In genomic region chr11:69864930-69865661, GRCh38 we compare ENCODE assay signal across 24 cellular contexts. TPM values are rescaled to one million over a fixed set of nuclear protein-coding genes. Genes with fewer than 3 reads are reported as not detected.
DNase-seq lines count a peak whose midpoint lies in the region; ATAC-seq, FAIRE-seq and TF ChIP-seq lines count a peak whose summit lies in the region.
"Had no signal": no experiment of that assay in that cellular context is flagged by ENCODE, and none has a peak within 500 bp of the region (broad histone marks: within the 10 kb centered on the region; RNA-seq: fewer than 3 reads in every experiment).

No MANE protein-coding gene starts in this region.

- H3K27me3 Mint-ChIP-seq in H9 (ENCODE audit: low read depth) (peaks cover 25% of the 10 kb centered on the region), endodermal cell (ENCODE audit: insufficient read depth) (peaks cover 9% of the 10 kb centered on the region)
- H3K27me3 Mint-ChIP-seq in activated naive CD8-positive, alpha-beta T cell treated with anti-CD3 and anti-CD28 coated beads, Interleukin-2, amount 50 U/mL, for 24 hours: peaks cover 35% of the 10 kb centered on the region

- H3K9me3 ChIP-seq in A549 (no peaks in the 10 kb centered on the region), H9 (ENCODE audit: control insufficient read depth, low read depth, low read length) (no peaks in the 10 kb centered on the region), endodermal cell (ENCODE audit: control insufficient read depth, low read length) (no peaks in the 10 kb centered on the region)

- H3K36me3 Mint-ChIP-seq in H9 (ENCODE audit: insufficient read depth in 1 of 3, low read depth in 3 of 3) (no peaks in the 10 kb centered on the region), endodermal cell (ENCODE audit: low read depth) (no peaks in the 10 kb centered on the region)
- no peaks in the 10 kb centered on the region for H3K36me3 Mint-ChIP-seq in activated naive CD8-positive, alpha-beta T cell treated with anti-CD3 and anti-CD28 coated beads, Interleukin-2, amount 50 U/mL, for 24 hours (ENCODE audit: low read depth)
- H3K36me3 Mint-ChIP-seq: CD4-positive, CD25-positive, alpha-beta regulatory T cell had no signal

- FAIRE-seq in A549 (lab: Jason Lieb, UNC): no peak
- FAIRE-seq: GM19239, H54 had no signal

- H3K9ac ChIP-seq in H9 (ENCODE audit: extremely low read depth, insufficient read length, low read length) (no peak overlapping the region), endodermal cell (ENCODE audit: extremely low read depth, low read length, poor library complexity, severe bottlenecking) (no peak overlapping the region)

- H3K4ac ChIP-seq in H9 (ENCODE audit: low read depth, low read length): no peak overlapping the region

- H3K4me2 ChIP-seq in A549: no peak overlapping the region
- no peak overlapping the region for H3K4me2 ChIP-seq in H9 (ENCODE audit: insufficient read depth, insufficient read length, low read length)

- no peak overlapping the region; the same call in 1 of the 2 replicates for H3K14ac ChIP-seq in H9 (ENCODE audit: insufficient read depth, low read length)

- no peak overlapping the region for H3T11ph ChIP-seq in H9 (ENCODE audit: low read length)

- H3K79me1 ChIP-seq in H9 (ENCODE audit: insufficient read depth, low read depth, low read length, poor library complexity, severe bottlenecking): no peaks in the 10 kb centered on the region

- no peak for TF ChIP-seq RAD21 in A549 (conservative IDR thresholded peaks at IDR 0.05 in 1 of 2, IDR thresholded peaks at IDR 0.05 in 1 of 2)

- TF ChIP-seq POLR2A in A549 (IDR thresholded peaks at IDR 0.05; ENCODE audit: low read length): no peak

- H3K9me3 Mint-ChIP-seq in H9 (no peaks in the 10 kb centered on the region), endodermal cell (no peaks in the 10 kb centered on the region)
- H3K9me3 Mint-ChIP-seq in activated naive CD8-positive, alpha-beta T cell treated with anti-CD3 and anti-CD28 coated beads, Interleukin-2, amount 50 U/mL, for 24 hours: no peaks in the 10 kb centered on the region
- H3K9me3 Mint-ChIP-seq: CD4-positive, CD25-positive, alpha-beta regulatory T cell; HFFc6 had no signal

- H2BK5ac ChIP-seq in H9 (ENCODE audit: insufficient read length, low read length): no peak overlapping the region

- no peak for TF ChIP-seq CTCF in A549 (IDR thresholded peaks at IDR 0.05)
- TF ChIP-seq CTCF in H9 (conservative IDR thresholded peaks at IDR 0.05): no peak
- TF ChIP-seq CTCF in endodermal cell (conservative IDR thresholded peaks at IDR 0.05): no peak

- H4K8ac ChIP-seq in H9 (replicated peaks; ENCODE audit: insufficient read length, low read depth, low read length): no peak overlapping the region

- no peak overlapping the region for H4K5ac ChIP-seq in H9 (ENCODE audit: insufficient read length, low read depth, low read length)

- H2BK12ac ChIP-seq in H9 (ENCODE audit: insufficient read length, low read depth, low read length): no peak overlapping the region

- no peaks in the 10 kb centered on the region for H3K36me3 ChIP-seq in endodermal cell (ENCODE audit: control insufficient read depth, insufficient read depth, low read length)

- no peaks in the 10 kb centered on the region for H4K20me1 ChIP-seq in H9 (ENCODE audit: control insufficient read depth, insufficient read depth, insufficient read length)

- 69% methylated on average over 18 of the region's 20 CpGs for WGBS in A549 (ENCODE audit: missing lambda C conversion rate)
- no CpG with 5 or more reads among the region's 20 CpGs for WGBS in H9 (ENCODE audit: extremely low coverage, insufficient read length, low lambda C conversion rate)
- WGBS in endodermal cell (ENCODE audit: insufficient coverage in 1 of 2, insufficient read length in 1 of 2), 2 experiments: 87 to 93% methylated on average over 16 to 20 of the region's 20 CpGs

- H3K4me1 Mint-ChIP-seq in H9 (peaks cover 24 to 37% of the 10 kb centered on the region in 2 experiments), endodermal cell (no peaks in the 10 kb centered on the region)
- no peaks in the 10 kb centered on the region for H3K4me1 Mint-ChIP-seq in activated naive CD8-positive, alpha-beta T cell treated with anti-CD3 and anti-CD28 coated beads, Interleukin-2, amount 50 U/mL, for 24 hours
- H3K4me1 Mint-ChIP-seq: CD4-positive, CD25-positive, alpha-beta regulatory T cell had no signal

- no peak overlapping the region for H2BK15ac ChIP-seq in H9 (ENCODE audit: low read depth, low read length)

- no peak for DNase-seq in A549 (ENCODE audit: low read depth in 1 of 2, low spot score in 1 of 2)
- DNase-seq in H9: peak; percentile 27
- DNase-seq in endodermal cell: peak; percentile 55
- peak; percentile 77 for DNase-seq in mesenteric fat pad (ENCODE audit: low spot score)
- no peak for DNase-seq in cerebellar nuclear complex (lab: John Stamatoyannopoulos, UW)
- DNase-seq in activated naive CD8-positive, alpha-beta T cell treated with anti-CD3 and anti-CD28 coated beads, Interleukin-2, amount 50 U/mL, for 24 hours: no peak
- DNase-seq in stimulated activated CD4-positive, alpha-beta T cell treated with anti-CD3 and anti-CD28 coated beads, Interleukin-4, amount 100 ng/mL, for 24 hours: no peak
- DNase-seq: CD4-positive, CD25-positive, alpha-beta regulatory T cell; EL; GF-D8; HFFc6; KG1; NCI-H1092 treated with DMSO at 0.1 percent for 48 hours; NCI-H1436 treated with DMSO at 0.1 percent for 48 hours; NCI-H2029; NCI-H2227 treated with DMSO at 0.1 percent for 48 hours; NCI-H510A treated with DMSO at 0.1 percent for 48 hours; NCI-H774 had no signal

- H2BK20ac ChIP-seq in H9 (ENCODE audit: low read depth, low read length, poor library complexity, severe bottlenecking): no peak overlapping the region

- no peak overlapping the region for H3K18ac ChIP-seq in H9 (ENCODE audit: insufficient read length, low read depth, low read length)

- H2BK120ac ChIP-seq in H9 (ENCODE audit: low read depth, low read length, poor library complexity, severe bottlenecking): no peak overlapping the region

- H3K4me1 ChIP-seq in A549: no peaks in the 10 kb centered on the region
- H3K4me1 ChIP-seq in H9 (ENCODE audit: insufficient read depth, low read length): no peaks in the 10 kb centered on the region
- no peaks in the 10 kb centered on the region for H3K4me1 ChIP-seq in endodermal cell (ENCODE audit: control insufficient read depth, insufficient read depth, low read length)

- no peak overlapping the region for H3K27ac ChIP-seq in A549
- H3K27ac ChIP-seq in H9 (ENCODE audit: insufficient read length, low read depth, low read length): no peak overlapping the region
- no peak overlapping the region for H3K27ac ChIP-seq in endodermal cell (ENCODE audit: low read depth, low read length)
- H3K27ac ChIP-seq: HL-60 had no signal

- CTCF ChIA-PET in A549 (lab: Yijun Ruan, JAX): interaction anchor here (0.6 to 2.9 kb wide), 6 partner anchors 10 to 153 kb away, joined by 3 to 16 read pairs (median 4); no protein-coding TSS in a partner anchor

- no peak for TF ChIP-seq EP300 in A549 (IDR thresholded peaks at IDR 0.05)

- H3K4me3 ChIP-seq in A549 (no peak overlapping the region), endodermal cell (ENCODE audit: low read length) (no peak overlapping the region)

- H3K56ac ChIP-seq in H9 (ENCODE audit: insufficient read length, low read depth, low read length): no peak overlapping the region

- no peak overlapping the region for H3K27ac Mint-ChIP-seq in H9
- H3K27ac Mint-ChIP-seq in endodermal cell: no peak overlapping the region
- no peak overlapping the region for H3K27ac Mint-ChIP-seq in activated naive CD8-positive, alpha-beta T cell treated with anti-CD3 and anti-CD28 coated beads, Interleukin-2, amount 50 U/mL, for 24 hours
- H3K27ac Mint-ChIP-seq: CD4-positive, CD25-positive, alpha-beta regulatory T cell; HFFc6 had no signal

- no peak overlapping the region for H2AFZ ChIP-seq in H9 (ENCODE audit: low read length)

- no peak overlapping the region for H4K91ac ChIP-seq in H9 (ENCODE audit: insufficient read length, low read depth, low read length)

- H3K27me3 ChIP-seq in H9 (ENCODE audit: insufficient read depth, low read length) (no peaks in the 10 kb centered on the region), endodermal cell (ENCODE audit: control insufficient read depth, insufficient read depth, low read length, poor library complexity, severe bottlenecking) (no peaks in the 10 kb centered on the region)

- peak overlapping the region in 1 of 2 experiments; percentile 61; a peak in 2 of 5 replicates for H3K4me3 Mint-ChIP-seq in H9
- no peak overlapping the region for H3K4me3 Mint-ChIP-seq in endodermal cell
- H3K4me3 Mint-ChIP-seq in activated naive CD8-positive, alpha-beta T cell treated with anti-CD3 and anti-CD28 coated beads, Interleukin-2, amount 50 U/mL, for 24 hours: no peak overlapping the region
- H3K4me3 Mint-ChIP-seq: CD4-positive, CD25-positive, alpha-beta regulatory T cell; HFFc6 had no signal

- no peak overlapping the region for H2AK5ac ChIP-seq in H9 (ENCODE audit: insufficient read length, low read length)

- no peaks in the 10 kb centered on the region for H3K79me2 ChIP-seq in H9 (ENCODE audit: insufficient read depth, low read length)

- ATAC-seq in A549 (no peak; a peak in 1 of 6 replicates), GM19351 (IDR thresholded peaks at IDR 0.05; ENCODE audit: unreplicated experiment) (no peak)
- no peak for ATAC-seq in activated naive CD8-positive, alpha-beta T cell treated with anti-CD3 and anti-CD28 coated beads, Interleukin-2, amount 50 U/mL, for 24 hours

- POLR2A ChIA-PET in A549 (lab: Yijun Ruan, JAX): no interaction called here

- H3K23me2 ChIP-seq in H9 (ENCODE audit: insufficient read length, low read depth, low read length, poor library complexity, severe bottlenecking): no peaks in the 10 kb centered on the region

- no peak overlapping the region for H3K23ac ChIP-seq in H9 (ENCODE audit: insufficient read length, low read depth, low read length)

TF ChIP-seq in A549, 52 proteins besides CTCF, POLR2A, EP300 and RAD21:
- TF ChIP-seq ZFP36 (IDR thresholded peaks at IDR 0.05; ENCODE audit: borderline replicate concordance, partially characterized antibody) (peak; percentile 68), EHF (CRISPR knock-in tag; IDR thresholded peaks at IDR 0.05) (no peak)

RNA-seq across cellular contexts. Expression of gene FGF3, which starts 45.9 kb away (rescaled TPM):
- not detected in 2 replicates for polyA plus RNA-seq in A549 (2011; rRNA removed)
- polyA plus RNA-seq in A549 (2012; cell fraction: cytosol; rRNA removed): not detected in 2 replicates
- polyA plus RNA-seq in A549 (2012; cell fraction: nucleus; rRNA removed): not detected in 2 replicates
- polyA plus RNA-seq in A549 (2017; fragmentation: RNase III; extraction: RNeasy Plus Mini Kit Qiagen cat#74134 plus additional on column Dnase treatment): not detected in 3 replicates
- polyA minus RNA-seq in A549 (2011; rRNA and poly(A)+ RNA removed): not detected in 2 replicates
- total RNA-seq in H9 (2021): not detected in 2 replicates
- total RNA-seq in endodermal cell: not detected
- polyA plus RNA-seq in endodermal cell (2013, experiment 1 of 2): 0.39 TPM
- polyA plus RNA-seq in endodermal cell (2013, experiment 2 of 2): 0.41 TPM
- not detected for total RNA-seq in mesenteric fat pad
- total RNA-seq: A673; CD4-positive, CD25-positive, alpha-beta regulatory T cell; HFFc6 had no signal
- polyA plus RNA-seq: BJ; CD4-positive, CD25-positive, alpha-beta regulatory T cell had no signal

Comparison
In these comparisons a context has a peak if more than half of its experiments do, and no peak if none do; other contexts are left out.
1. DNase-seq: peak in H9 (single experiment), endodermal cell (single experiment) and mesenteric fat pad (single experiment); none in A549 (0 of 2), cerebellar nuclear complex (0 of 2), activated naive CD8-positive, alpha-beta T cell treated with anti-CD3 and anti-CD28 coated beads, Interleukin-2, amount 50 U/mL, for 24 hours (single experiment) and stimulated activated CD4-positive, alpha-beta T cell treated with anti-CD3 and anti-CD28 coated beads, Interleukin-4, amount 100 ng/mL, for 24 hours (single experiment).